ENCODE assay signal across 19 cellular contexts in genomic region chr1:44170281-44170823, GRCh38. TPM values are rescaled to one million over a fixed set of nuclear protein-coding genes. Genes with fewer than 3 reads are reported as not detected.
A peak's percentile ranks its signal among the peaks of the same experiment; 100 is the strongest.
DNase-seq lines count a peak whose midpoint lies in the region; ATAC-seq and TF ChIP-seq lines count a peak whose summit lies in the region.
"Had no signal": no experiment of that assay in that cellular context is flagged by ENCODE, and none has a peak within 500 bp of the region (broad histone marks: within the 10 kb centered on the region; RNA-seq: fewer than 3 reads in every experiment).

No MANE protein-coding gene starts in this region.

- no peak overlapping the region for H4K5ac ChIP-seq in mesendoderm (ENCODE audit: low read length)

- no peak overlapping the region for H2AK5ac ChIP-seq in mesendoderm (ENCODE audit: low read length)

- no peaks in the 10 kb centered on the region for H3K79me1 ChIP-seq in mesendoderm (ENCODE audit: low read length)

- H3K27me3 ChIP-seq in Loucy (ENCODE audit: insufficient read depth, low read length, poor library complexity, severe bottlenecking) (no peaks in the 10 kb centered on the region), endodermal cell (ENCODE audit: control insufficient read depth, insufficient read depth, low read length, poor library complexity, severe bottlenecking) (no peaks in the 10 kb centered on the region), mesendoderm (ENCODE audit: insufficient read depth, low read length, poor library complexity) (no peaks in the 10 kb centered on the region), aorta (ENCODE audit: control insufficient read depth in 1 of 2, insufficient read depth in 2 of 2, low read length in 1 of 2) (no peaks in the 10 kb centered on the region), A673 (replicated peaks; ENCODE audit: insufficient read depth, low read depth, low read length, poor library complexity) (no peaks in the 10 kb centered on the region)
- H3K27me3 ChIP-seq: BE2C had no signal

- peaks cover 25% of the 10 kb centered on the region for H3K4me1 ChIP-seq in Loucy (ENCODE audit: insufficient read depth, low read length, poor library complexity, severe bottlenecking)
- no peaks in the 10 kb centered on the region for H3K4me1 ChIP-seq in endodermal cell (ENCODE audit: control insufficient read depth, insufficient read depth, low read length)
- H3K4me1 ChIP-seq in mesendoderm (ENCODE audit: control insufficient read depth, low read depth, low read length): no peaks in the 10 kb centered on the region
- H3K4me1 ChIP-seq in aorta (ENCODE audit: control insufficient read depth in 1 of 2, insufficient read depth in 2 of 2, low read length in 2 of 2): no peaks in the 10 kb centered on the region
- H3K4me1 ChIP-seq in A673 (ENCODE audit: insufficient read depth, low read length, poor library complexity, severe bottlenecking): no peaks in the 10 kb centered on the region
- H3K4me1 ChIP-seq: BE2C had no signal

- peaks cover 2% of the 10 kb centered on the region for H3K36me3 Mint-ChIP-seq in endodermal cell (ENCODE audit: low read depth)

- no peak overlapping the region for H3K27ac ChIP-seq in endodermal cell (ENCODE audit: low read depth, low read length)
- no peak overlapping the region for H3K27ac ChIP-seq in mesendoderm (ENCODE audit: low read depth, low read length)
- no peak overlapping the region for H3K27ac ChIP-seq in aorta (ENCODE audit: low read depth in 1 of 2, low read length in 2 of 2)
- no peak overlapping the region for H3K27ac ChIP-seq in A673 (ENCODE audit: low read depth, low read length, poor library complexity, severe bottlenecking)
- H3K27ac ChIP-seq: VCaP had no signal

- H3K4me3 ChIP-seq in Loucy (ENCODE audit: low read length, poor library complexity, severe bottlenecking) (no peak overlapping the region), endodermal cell (ENCODE audit: low read length) (no peak overlapping the region), mesendoderm (ENCODE audit: low read length) (no peak overlapping the region), aorta (ENCODE audit: low read length in 2 of 2) (no peak overlapping the region), A673 (ENCODE audit: low read depth, low read length, poor library complexity, severe bottlenecking) (no peak overlapping the region)

- CTCF ChIA-PET in A673 (lab: Charles Lee): no interaction called here

- H2AFZ ChIP-seq in Loucy (ENCODE audit: low read length): no peak overlapping the region

- ATAC-seq in GM18517 (IDR thresholded peaks at IDR 0.05; ENCODE audit: unreplicated experiment) (no peak), aorta (ENCODE audit: low FRiP score) (no peak)
- ATAC-seq: T-cell had no signal

- no peak overlapping the region for H3K4me3 Mint-ChIP-seq in endodermal cell
- H3K4me3 Mint-ChIP-seq: dendritic cell treated with granulocyte-macrophage colony-stimulating factor and Interleukin-4, amounts not matched to agents 40 ng/mL and 50 ng/mL, for 4 days; T-cell had no signal

- no peaks in the 10 kb centered on the region for H3K9me2 ChIP-seq in Loucy (replicated peaks; ENCODE audit: low read depth, low read length)

- H3K4me1 Mint-ChIP-seq in endodermal cell: peaks cover 6% of the 10 kb centered on the region

- intact Hi-C loops in aorta (cut with DNase I): no loop called here
- intact Hi-C loops in A673 (cut with micrococcal nuclease; ENCODE audit: unreplicated experiment): no loop called here

- H3F3A ChIP-seq in Loucy (ENCODE audit: low read depth): no peaks in the 10 kb centered on the region

- H3K27ac Mint-ChIP-seq in endodermal cell: no peak overlapping the region
- H3K27ac Mint-ChIP-seq: dendritic cell treated with granulocyte-macrophage colony-stimulating factor and Interleukin-4, amounts not matched to agents 40 ng/mL and 50 ng/mL, for 4 days; T-cell had no signal

- no peaks in the 10 kb centered on the region for H4K20me1 ChIP-seq in Loucy (ENCODE audit: insufficient read depth, low read length, poor library complexity, severe bottlenecking)

- H3K4me2 ChIP-seq in Loucy (ENCODE audit: low read depth, low read length, poor library complexity, severe bottlenecking) (no peak overlapping the region), mesendoderm (ENCODE audit: low read length) (no peak overlapping the region)

- H3K79me2 ChIP-seq in Loucy (ENCODE audit: insufficient read depth, low read length): no peaks in the 10 kb centered on the region
- H3K79me2 ChIP-seq in mesendoderm (ENCODE audit: control insufficient read depth, insufficient read depth, low read length): no peaks in the 10 kb centered on the region

- H3K18ac ChIP-seq in mesendoderm (ENCODE audit: low read length): no peak overlapping the region

- no peak overlapping the region for H2BK5ac ChIP-seq in mesendoderm (ENCODE audit: low read length)

- POLR2A ChIA-PET in A673 (lab: Charles Lee; ENCODE audit: low non-redundant PET): interaction anchor here (0.5 kb wide), 1 partner anchor 108 kb away, joined by 3 read pairs; no protein-coding TSS in a partner anchor

- TF ChIP-seq CTCF in Loucy (conservative IDR thresholded peaks at IDR 0.05; ENCODE audit: low read length) (peak; percentile 35), endodermal cell (conservative IDR thresholded peaks at IDR 0.05) (peak; percentile 33), A673 (conservative IDR thresholded peaks at IDR 0.05; ENCODE audit: low read depth, low read length) (no peak)

- no TSS peak for BruUV-seq in A673 (replicated peaks; lab: Mats Ljungman, UMichigan)

- DNase-seq in ELR (ENCODE audit: low read depth) (peak; percentile 43), endodermal cell (no peak), mesendoderm (peak; percentile 7), aorta (no peak), SW 1271 (lab: John Stamatoyannopoulos, UW) (no peak), A673 (ENCODE audit: low spot score) (no peak)
- DNase-seq: amniotic stem cell; BE2C; NCI-H1105; NCI-H748 treated with DMSO at 0.1 percent for 48 hours; RPMI8226; stimulated activated CD4-positive, alpha-beta T cell treated with anti-CD3 and anti-CD28 coated beads, Interleukin-2, amount 100 ng/mL, for 48 hours; T-cell had no signal

- WGBS in endodermal cell (ENCODE audit: insufficient coverage in 1 of 2, insufficient read length in 1 of 2), 2 experiments: 93 to 94% methylated on average over 2 to 3 of the region's 3 CpGs
- WGBS in mesendoderm (ENCODE audit: extremely low coverage, insufficient coverage, low lambda C conversion rate): no CpG with 5 or more reads among the region's 3 CpGs
- WGBS in aorta, 2 donors: 96 to 97% methylated on average over 3 of the region's 3 CpGs

- no peak overlapping the region for H3K23ac ChIP-seq in mesendoderm (ENCODE audit: low read length)

- no peak overlapping the region for H2BK15ac ChIP-seq in mesendoderm (replicated peaks; ENCODE audit: low read depth)

- H2BK120ac ChIP-seq in mesendoderm (ENCODE audit: low read depth, low read length): no peak overlapping the region

- H3K9me3 Mint-ChIP-seq in endodermal cell: peaks cover 23% of the 10 kb centered on the region

- H3K56ac ChIP-seq in mesendoderm (ENCODE audit: low read length): no peak overlapping the region

- H3K36me3 ChIP-seq in Loucy (ENCODE audit: insufficient read depth, low read length) (no peaks in the 10 kb centered on the region), endodermal cell (ENCODE audit: control insufficient read depth, insufficient read depth, low read length) (no peaks in the 10 kb centered on the region), mesendoderm (ENCODE audit: control insufficient read depth, insufficient read depth, low read length) (no peaks in the 10 kb centered on the region), aorta (ENCODE audit: control insufficient read depth in 1 of 2, insufficient read depth in 2 of 2, low read length in 1 of 2) (no peaks in the 10 kb centered on the region), A673 (ENCODE audit: insufficient read depth, low read length, poor library complexity, severe bottlenecking) (no peaks in the 10 kb centered on the region)
- H3K36me3 ChIP-seq: BE2C had no signal

- H3K9ac ChIP-seq in Loucy (ENCODE audit: low read depth, low read length, poor library complexity, severe bottlenecking): no peak overlapping the region
- H3K9ac ChIP-seq in endodermal cell (ENCODE audit: extremely low read depth, low read length, poor library complexity, severe bottlenecking): no peak overlapping the region
- H3K9ac ChIP-seq in mesendoderm (ENCODE audit: low read length): no peak overlapping the region

- H4K8ac ChIP-seq in mesendoderm (ENCODE audit: low read depth, low read length): no peak overlapping the region

- H3K27me3 Mint-ChIP-seq in endodermal cell (ENCODE audit: insufficient read depth): no peaks in the 10 kb centered on the region

- H3K4ac ChIP-seq in mesendoderm (ENCODE audit: low read depth, low read length): no peak overlapping the region

- H3K9me3 ChIP-seq in Loucy (ENCODE audit: insufficient read depth, low read depth, low read length) (peaks cover 9% of the 10 kb centered on the region; the same call in 1 of the 2 replicates), endodermal cell (ENCODE audit: control insufficient read depth, low read length) (peaks cover 21% of the 10 kb centered on the region), aorta (ENCODE audit: control insufficient read depth, low read length) (no peaks in the 10 kb centered on the region), A673 (ENCODE audit: low read depth, low read length, poor library complexity, severe bottlenecking) (no peaks in the 10 kb centered on the region)
- H3K9me3 ChIP-seq: BE2C had no signal

RNA-seq across cellular contexts. Expression of gene KLF18, which starts 28.9 kb away (rescaled TPM):
- total RNA-seq in endodermal cell (not detected), aorta (not detected), A673 (2021) (not detected in 2 replicates)
- polyA plus RNA-seq in endodermal cell (2013, experiment 1 of 2): not detected
- polyA plus RNA-seq in endodermal cell (2013, experiment 2 of 2): not detected
- 0.03 TPM for polyA plus RNA-seq in mesendoderm (2013, experiment 1 of 2)
- 0.04 TPM for polyA plus RNA-seq in mesendoderm (2013, experiment 2 of 2)
- polyA plus RNA-seq in aorta: not detected
- total RNA-seq: frontal cortex, omental fat pad, T-cell had no signal

RNA-seq across cellular contexts. Expression of gene DMAP1, which starts 42.9 kb away (rescaled TPM):
- total RNA-seq in endodermal cell (10 to 100 TPM; 49.1 to 53.8 TPM), aorta (10 to 100 TPM; 30.1 to 36.4 TPM), A673 (2021) (37.3 and 41.0 TPM in 2 replicates)
- polyA plus RNA-seq in endodermal cell (2013, experiment 1 of 2): 46.9 TPM
- 39.5 TPM for polyA plus RNA-seq in endodermal cell (2013, experiment 2 of 2)
- 28.4 TPM for polyA plus RNA-seq in mesendoderm (2013, experiment 1 of 2)
- 27.4 TPM for polyA plus RNA-seq in mesendoderm (2013, experiment 2 of 2)
- polyA plus RNA-seq in aorta: 100 to 1,000 TPM in 1 of 2 donors, 10 to 100 TPM in 1; 21.8 to 134 TPM

RNA-seq across cellular contexts. Expression of gene KLF17, which starts 51.7 kb away (rescaled TPM):
- total RNA-seq in endodermal cell (not detected), aorta (under 1 TPM; 0.16 to 0.33 TPM), A673 (2021) (not detected in 2 replicates)
- not detected for polyA plus RNA-seq in endodermal cell (2013, experiment 1 of 2)
- not detected for polyA plus RNA-seq in endodermal cell (2013, experiment 2 of 2)
- not detected for polyA plus RNA-seq in mesendoderm (2013, experiment 1 of 2)
- not detected for polyA plus RNA-seq in mesendoderm (2013, experiment 2 of 2)
- under 1 TPM; 0.13 to 0.15 TPM for polyA plus RNA-seq in aorta
- total RNA-seq: T-cell had no signal

Comparison
In these comparisons a context has a peak if more than half of its experiments do, and no peak if none do; other contexts are left out.
1. DNase-seq: peak in ELR (single experiment) and mesendoderm (single experiment); none in endodermal cell (single experiment), aorta (0 of 2), SW 1271 (0 of 2) and A673 (single experiment).